ENCODE assay signal across 20 cellular contexts in the genomic region with DNA sequence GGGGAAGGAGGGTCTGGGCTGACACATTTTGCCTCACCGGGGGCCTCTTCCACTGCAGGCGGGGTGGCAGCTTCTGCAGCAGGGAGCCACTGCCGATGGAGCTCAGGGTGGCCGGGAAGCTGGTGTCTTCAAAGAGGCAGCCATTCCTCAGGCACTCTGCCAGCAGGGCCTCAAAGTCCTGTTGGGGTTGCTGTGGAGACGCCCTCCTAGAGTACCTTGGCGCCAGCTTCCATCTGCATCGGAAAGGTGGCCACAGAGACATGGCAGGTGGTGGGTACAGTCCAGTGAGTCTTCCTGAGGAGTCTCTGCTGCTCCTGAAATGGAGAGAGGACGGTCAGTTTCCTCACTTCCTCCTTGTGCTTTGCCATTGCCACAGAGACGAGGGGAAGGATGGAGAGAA. TPM values are rescaled to one million over a fixed set of nuclear protein-coding genes. Genes with fewer than 3 reads are reported as not detected.
"Had no signal": no experiment of that assay in that cellular context is flagged by ENCODE, and none has a peak within 500 bp of the region (broad histone marks: within the 10 kb centered on the region; RNA-seq: fewer than 3 reads in every experiment).

No MANE protein-coding gene starts in this region.

- H3K79me2 ChIP-seq: parathyroid adenoma had no signal

- H3K27me3 Mint-ChIP-seq: activated T-cell treated with anti-CD3 and anti-CD28 coated beads, Interleukin-2, amount 50 U/mL, for 24 hours had no signal

- H3K36me3 ChIP-seq: heart left ventricle, upper lobe of left lung had no signal

- H3K27ac Mint-ChIP-seq: activated naive CD4-positive, alpha-beta T cell treated with anti-CD3 and anti-CD28 coated beads, Interleukin-2, amount 50 U/mL, for 72 hours; activated T-cell treated with anti-CD3 and anti-CD28 coated beads, Interleukin-2, amount 50 U/mL, for 24 hours; activated T-helper 17 cell treated with anti-CD3 and anti-CD28 coated beads, Interleukin-2, amount 50 U/mL, for 72 hours; natural killer cell treated with Interleukin-12 subunit alpha and Interleukin-12 subunit beta and Interleukin-15 and Interleukin-18, amount 100 ng/mL, for 72 hours; T-helper 17 cell had no signal

- H3K27ac ChIP-seq: coronary artery, epithelial cell of prostate, heart left ventricle, parathyroid adenoma, upper lobe of left lung, VCaP had no signal

- H3K9me3 ChIP-seq: heart left ventricle, upper lobe of left lung had no signal

- H3K4me1 Mint-ChIP-seq: activated T-helper 17 cell treated with anti-CD3 and anti-CD28 coated beads, Interleukin-2, amount 50 U/mL, for 72 hours; T-helper 17 cell had no signal

- H3K4me3 Mint-ChIP-seq: activated T-cell treated with anti-CD3 and anti-CD28 coated beads, Interleukin-2, amount 50 U/mL, for 24 hours; activated T-helper 17 cell treated with anti-CD3 and anti-CD28 coated beads, Interleukin-2, amount 50 U/mL, for 72 hours; natural killer cell treated with Interleukin-12 subunit alpha and Interleukin-12 subunit beta and Interleukin-15 and Interleukin-18, amount 100 ng/mL, for 72 hours; T-helper 17 cell had no signal

- DNase-seq: activated CD4-positive, alpha-beta T cell treated with anti-CD3 and anti-CD28 coated beads, Interleukin-2, amount 50 U/mL, for 4 hours; activated CD4-positive, CD25-positive, alpha-beta regulatory T cell treated with anti-CD3 and anti-CD28 coated beads, Interleukin-2, amount 50 U/mL, for 72 hours; activated CD8-positive, alpha-beta memory T cell treated with anti-CD3 and anti-CD28 coated beads, Interleukin-2, amount 50 U/mL, for 4 hours; activated T-cell treated with anti-CD3 and anti-CD28 coated beads, Interleukin-2, amount 50 U/mL, for 24 hours; central memory CD4-positive, alpha-beta T cell; heart left ventricle; right cardiac atrium; stimulated activated CD4-positive, alpha-beta T cell treated with anti-CD3 and anti-CD28 coated beads, Interleukin-12 subunit alpha, Interleukin-12 subunit beta, amount 100 ng/mL, for 4 hours; stimulated activated CD4-positive, alpha-beta T cell treated with anti-CD3 and anti-CD28 coated beads, Interleukin-4, amount 100 ng/mL, for 4 hours; stimulated activated naive CD8-positive, alpha-beta T cell treated with anti-CD3 and anti-CD28 coated beads, Interleukin-15, Interleukin-2, amounts not matched to agents 100 U/mL and 50 U/mL, for 24 hours; T-helper 17 cell; upper lobe of left lung had no signal

- H3K9me3 Mint-ChIP-seq: activated naive CD4-positive, alpha-beta T cell treated with anti-CD3 and anti-CD28 coated beads, Interleukin-2, amount 50 U/mL, for 72 hours; activated T-cell treated with anti-CD3 and anti-CD28 coated beads, Interleukin-2, amount 50 U/mL, for 24 hours; activated T-helper 17 cell treated with anti-CD3 and anti-CD28 coated beads, Interleukin-2, amount 50 U/mL, for 72 hours; natural killer cell treated with Interleukin-12 subunit alpha and Interleukin-12 subunit beta and Interleukin-15 and Interleukin-18, amount 100 ng/mL, for 72 hours had no signal

- H3K4me1 ChIP-seq: parathyroid adenoma had no signal

- H3K36me3 Mint-ChIP-seq: activated naive CD4-positive, alpha-beta T cell treated with anti-CD3 and anti-CD28 coated beads, Interleukin-2, amount 50 U/mL, for 72 hours; natural killer cell treated with Interleukin-12 subunit alpha and Interleukin-12 subunit beta and Interleukin-15 and Interleukin-18, amount 100 ng/mL, for 72 hours had no signal

- H2AFZ ChIP-seq: parathyroid adenoma had no signal

- H3K4me3 ChIP-seq: coronary artery, heart left ventricle, upper lobe of left lung had no signal

- H3K27me3 ChIP-seq: heart left ventricle, upper lobe of left lung had no signal

RNA-seq across cellular contexts. Expression of a gene that starts 12.1 kb away (rescaled TPM):
- total RNA-seq: skeletal muscle tissue had no signal
